Comparison of ENCODE assay signal across 8 cellular contexts in genomic region chr1:211326528-211327340, GRCh38. TPM values are rescaled to one million over a fixed set of nuclear protein-coding genes. Genes with fewer than 3 reads are reported as not detected.
A peak's percentile ranks its signal among the peaks of the same experiment; 100 is the strongest.
DNase-seq lines count a peak whose midpoint lies in the region; ATAC-seq and TF ChIP-seq lines count a peak whose summit lies in the region.

A gene with protein sequence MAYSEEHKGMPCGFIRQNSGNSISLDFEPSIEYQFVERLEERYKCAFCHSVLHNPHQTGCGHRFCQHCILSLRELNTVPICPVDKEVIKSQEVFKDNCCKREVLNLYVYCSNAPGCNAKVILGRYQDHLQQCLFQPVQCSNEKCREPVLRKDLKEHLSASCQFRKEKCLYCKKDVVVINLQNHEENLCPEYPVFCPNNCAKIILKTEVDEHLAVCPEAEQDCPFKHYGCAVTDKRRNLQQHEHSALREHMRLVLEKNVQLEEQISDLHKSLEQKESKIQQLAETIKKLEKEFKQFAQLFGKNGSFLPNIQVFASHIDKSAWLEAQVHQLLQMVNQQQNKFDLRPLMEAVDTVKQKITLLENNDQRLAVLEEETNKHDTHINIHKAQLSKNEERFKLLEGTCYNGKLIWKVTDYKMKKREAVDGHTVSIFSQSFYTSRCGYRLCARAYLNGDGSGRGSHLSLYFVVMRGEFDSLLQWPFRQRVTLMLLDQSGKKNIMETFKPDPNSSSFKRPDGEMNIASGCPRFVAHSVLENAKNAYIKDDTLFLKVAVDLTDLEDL (plus strand): TSS chr1:211326833. CDS start chr1:211353240, 26,407 bp downstream.

- H3K4me3 ChIP-seq in PC-9: peak within 1 kb of the TSS; percentile 72

- peak within 1 kb of the TSS; percentile 87 for H2AFZ ChIP-seq in PC-9

- in situ Hi-C loops in GM13977 (cut with MboI; ENCODE audit: low pct_unique_long_range_greater_than_20kb, low sequenced_read_pairs, unreplicated experiment): loop anchor here (25.0 kb wide), 1 partner anchor 336 kb away; no protein-coding TSS in a partner anchor

- H3K79me2 ChIP-seq in PC-9 (ENCODE audit: low read depth): no peaks in the 10 kb centered on the region

- no peaks in the 10 kb centered on the region for H3K27me3 ChIP-seq in PC-9 (ENCODE audit: insufficient read depth, low read depth)

- DNase-seq in 8988T: peak; percentile 61
- peak; percentile 79 for DNase-seq in GM13977 (ENCODE audit: low spot score)
- DNase-seq in PC-9: peak in 1 of 2 experiments; percentile 59
- peak; percentile 42 for DNase-seq in activated gamma-delta T cell treated with Interleukin-2 at 50 U/mL for 16 hours
- peak; percentile 25 for DNase-seq in globus pallidus (ENCODE audit: low spot score)
- no peak for DNase-seq in omental fat pad (ENCODE audit: low spot score)

- no peaks in the 10 kb centered on the region for H3K36me3 ChIP-seq in PC-9 (ENCODE audit: low read depth)

- intact Hi-C loops in PC-9 (cut with micrococcal nuclease; ENCODE audit: unreplicated experiment): loop anchor here (1.0 to 5.0 kb wide), 3 partner anchors 56 to 327 kb away; partner anchors contain the start of gene SLC30A1

- H3F3A ChIP-seq in PC-9 (ENCODE audit: insufficient read depth, low read depth): no peaks in the 10 kb centered on the region

- H3K9me3 ChIP-seq in PC-9 (ENCODE audit: insufficient read depth, low read depth): no peaks in the 10 kb centered on the region

- POLR2A ChIA-PET in PC-9 (lab: Charles Lee; ENCODE audit: unreplicated experiment): interaction anchor here (0.6 to 0.7 kb wide), 2 partner anchors 185 to 371 kb away, joined by 3 to 5 read pairs; no protein-coding TSS in a partner anchor

- no peaks in the 10 kb centered on the region for H4K20me1 ChIP-seq in PC-9 (ENCODE audit: insufficient read depth)

- CTCF ChIA-PET in PC-9 (lab: Charles Lee): interaction anchor here (0.6 kb wide), 1 partner anchor 344 kb away, joined by 3 read pairs; no protein-coding TSS in a partner anchor

- peaks cover 36% of the 10 kb centered on the region for H3K4me1 ChIP-seq in PC-9 (replicated peaks; ENCODE audit: insufficient read depth)

- BruUV-seq in PC-9 (replicated peaks; lab: Mats Ljungman, UMichigan): no TSS peak

- H3K4me2 ChIP-seq in PC-9: peak within 1 kb of the TSS; percentile 92

- TF ChIP-seq CTCF in GM13977 (IDR thresholded peaks at IDR 0.05; ENCODE audit: extremely low read depth, insufficient read depth, missing control alignments) (no peak), PC-9 (conservative IDR thresholded peaks at IDR 0.05) (no peak), omental fat pad (IDR thresholded peaks at IDR 0.05) (no peak)

- H3K27ac ChIP-seq in PC-9: no peak within 1 kb of the TSS

- H3K9me2 ChIP-seq in PC-9 (ENCODE audit: insufficient read depth): no peaks in the 10 kb centered on the region

- peak; percentile 19 for ATAC-seq in HG03039 (IDR thresholded peaks at IDR 0.05; ENCODE audit: unreplicated experiment)
- ATAC-seq in omental fat pad (ENCODE audit: low FRiP score): peak; percentile 73
- no peak for ATAC-seq in GM18861 (IDR thresholded peaks at IDR 0.05; ENCODE audit: unreplicated experiment)

RNA-seq across cellular contexts. Expression of the gene that starts here (rescaled TPM):
- total RNA-seq in PC-9 (2021) (8.1 and 10.9 TPM in 2 replicates), omental fat pad (10 to 100 TPM; 14.8 to 24.5 (median 18.7) TPM)
